Comparison of ENCODE assay signal across 14 cellular contexts in the genomic region with DNA sequence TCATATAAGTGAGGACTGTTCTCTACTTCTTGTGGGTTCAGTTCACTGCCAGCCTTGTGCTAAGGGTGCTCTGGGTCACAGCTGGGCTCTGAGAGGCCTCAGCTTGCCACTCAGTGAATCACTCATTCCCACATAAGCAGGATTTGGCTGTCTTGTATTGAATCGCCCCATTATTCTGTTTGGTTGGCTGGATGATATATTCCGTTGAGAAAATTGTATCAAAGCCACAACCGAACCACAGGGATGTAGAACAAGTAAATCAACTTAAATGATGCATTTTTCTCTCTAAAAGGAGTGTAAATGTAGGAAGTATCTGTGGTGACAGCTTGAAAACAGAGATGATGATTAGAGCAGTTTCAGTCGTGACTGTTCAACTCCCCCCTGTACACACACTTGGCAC. TPM values are rescaled to one million over a fixed set of nuclear protein-coding genes. Genes with fewer than 3 reads are reported as not detected.
DNase-seq lines count a peak whose midpoint lies in the region; ATAC-seq and TF ChIP-seq lines count a peak whose summit lies in the region.
"Had no signal": no experiment of that assay in that cellular context is flagged by ENCODE, and none has a peak within 500 bp of the region (broad histone marks: within the 10 kb centered on the region; RNA-seq: fewer than 3 reads in every experiment).

No MANE protein-coding gene starts in this region.

- no peak for TF ChIP-seq EP300 in suprapubic skin (IDR thresholded peaks at IDR 0.05)

- DNase-seq in left cardiac atrium (no peak), right atrium auricular region (ENCODE audit: low spot score) (no peak), foreskin fibroblast (peak; percentile 34 to 67), suprapubic skin (ENCODE audit: low spot score in 2 of 2) (no peak), Caco-2 (no peak), NCI-H526 (lab: John Stamatoyannopoulos, UW) (no peak)
- DNase-seq in activated CD4-positive, alpha-beta memory T cell treated with anti-CD3 and anti-CD28 coated beads for 36 hours: peak; percentile 60
- DNase-seq: activated CD8-positive, alpha-beta memory T cell treated with anti-CD3 and anti-CD28 coated beads, Interleukin-2, amount 50 U/mL, for 48 hours; kidney glomerular epithelial cell; NCI-H1436 treated with DMSO at 0.1 percent for 48 hours; stomach had no signal

- CTCF ChIA-PET in activated CD4-positive, alpha-beta memory T cell treated with anti-CD3 and anti-CD28 coated beads for 36 hours (lab: Charles Lee): interaction anchor here (0.8 to 2.2 kb wide), 3 partner anchors 11 to 89 kb away, joined by 4 to 6 read pairs (median 4); no protein-coding TSS in a partner anchor
- CTCF ChIA-PET in Caco-2 (lab: Charles Lee): no interaction called here

- H3K4me3 ChIP-seq in right atrium auricular region (no peak overlapping the region), foreskin fibroblast (ENCODE audit: low read depth in 1 of 2, low read length in 2 of 2) (no peak overlapping the region), suprapubic skin (no peak overlapping the region), Caco-2 (ENCODE audit: low read depth, low read length) (no peak overlapping the region)
- H3K4me3 ChIP-seq: BLaER1 treated with 17β-estradiol and CSF1 and Interleukin-3, amounts not matched to agents 10 nM and 100 nM; SK-N-MC; stomach had no signal

- H3K9me3 Mint-ChIP-seq in activated CD4-positive, alpha-beta memory T cell treated with anti-CD3 and anti-CD28 coated beads for 36 hours: peaks cover 3% of the 10 kb centered on the region
- no peaks in the 10 kb centered on the region for H3K9me3 Mint-ChIP-seq in Caco-2 (ENCODE audit: unreplicated experiment)

- ATAC-seq in left cardiac atrium (peak; percentile 41 to 65), GM18909 (IDR thresholded peaks at IDR 0.05; ENCODE audit: poor library complexity, unreplicated experiment) (no peak)

- POLR2A ChIA-PET in activated CD4-positive, alpha-beta memory T cell treated with anti-CD3 and anti-CD28 coated beads for 36 hours (lab: Charles Lee): interaction anchor here (1.0 to 2.4 kb wide), 4 partner anchors 21 to 39 kb away, joined by 3 to 15 read pairs (median 5); no protein-coding TSS in a partner anchor
- POLR2A ChIA-PET in Caco-2 (lab: Charles Lee): no interaction called here

- peaks cover 7% of the 10 kb centered on the region for H3K36me3 Mint-ChIP-seq in activated CD4-positive, alpha-beta memory T cell treated with anti-CD3 and anti-CD28 coated beads for 36 hours
- no peaks in the 10 kb centered on the region for H3K36me3 Mint-ChIP-seq in Caco-2 (ENCODE audit: insufficient read depth, unreplicated experiment)

- no peak for TF ChIP-seq CTCF in right atrium auricular region (IDR thresholded peaks at IDR 0.05)
- no peak for TF ChIP-seq CTCF in foreskin fibroblast (IDR thresholded peaks at IDR 0.05; ENCODE audit: low read depth, low read length)
- no peak for TF ChIP-seq CTCF in suprapubic skin (IDR thresholded peaks at IDR 0.05)
- TF ChIP-seq CTCF in Caco-2 (IDR thresholded peaks at IDR 0.05; ENCODE audit: insufficient read depth in 1 of 2, low read depth in 1 of 2, low read length in 1 of 2, severe bottlenecking in 1 of 2, unreplicated experiment in 1 of 2): no peak

- no peak for TF ChIP-seq POLR2A in suprapubic skin (IDR thresholded peaks at IDR 0.05)

- no peaks in the 10 kb centered on the region for H3K27me3 Mint-ChIP-seq in activated CD4-positive, alpha-beta memory T cell treated with anti-CD3 and anti-CD28 coated beads for 36 hours
- H3K27me3 Mint-ChIP-seq in Caco-2 (ENCODE audit: insufficient read depth, unreplicated experiment): no peaks in the 10 kb centered on the region

- H3K27ac ChIP-seq in right atrium auricular region (peak overlapping the region in 1 of 2 donors; percentile 15), suprapubic skin (peak overlapping the region; percentile 28)
- H3K27ac ChIP-seq: BLaER1 treated with 17β-estradiol and CSF1 and Interleukin-3, amounts not matched to agents 10 nM and 100 nM; SK-N-MC; stomach had no signal

- peaks cover 0 to 9% of the 10 kb centered on the region in 2 donors for H3K4me1 ChIP-seq in right atrium auricular region
- H3K4me1 ChIP-seq in suprapubic skin: peaks cover 37% of the 10 kb centered on the region
- peaks cover 8% of the 10 kb centered on the region; the same call in 1 of the 2 replicates for H3K4me1 ChIP-seq in Caco-2

- intact Hi-C loops in left cardiac atrium (cut with DNase I) (no loop called here), Caco-2 (cut with micrococcal nuclease; ENCODE audit: unreplicated experiment) (loop anchor here (5.0 to 10.0 kb wide), 2 partner anchors 37 to 61 kb away; no protein-coding TSS in a partner anchor)
- intact Hi-C loops in activated CD4-positive, alpha-beta memory T cell treated with anti-CD3 and anti-CD28 coated beads for 36 hours (cut with micrococcal nuclease): loop anchor here (1.0 to 2.0 kb wide), 3 partner anchors 35 to 225 kb away; no protein-coding TSS in a partner anchor

- H3K4me1 Mint-ChIP-seq in activated CD4-positive, alpha-beta memory T cell treated with anti-CD3 and anti-CD28 coated beads for 36 hours (ENCODE audit: low read depth): peaks cover 80% of the 10 kb centered on the region
- H3K4me1 Mint-ChIP-seq in Caco-2 (ENCODE audit: low read depth, unreplicated experiment): peaks cover 13% of the 10 kb centered on the region

- BruUV-seq in Caco-2 (replicated peaks; lab: Mats Ljungman, UMichigan): no TSS peak

- no peaks in the 10 kb centered on the region for H3K36me3 ChIP-seq in right atrium auricular region
- no peaks in the 10 kb centered on the region for H3K36me3 ChIP-seq in suprapubic skin
- H3K36me3 ChIP-seq in Caco-2 (ENCODE audit: control insufficient read depth, insufficient read depth, low read length): no peaks in the 10 kb centered on the region
- H3K36me3 ChIP-seq: stomach had no signal

- H3K9me3 ChIP-seq in right atrium auricular region (no peaks in the 10 kb centered on the region), suprapubic skin (no peaks in the 10 kb centered on the region), Caco-2 (no peaks in the 10 kb centered on the region)
- H3K9me3 ChIP-seq: stomach had no signal

- no peak overlapping the region for H3K4me3 Mint-ChIP-seq in activated CD4-positive, alpha-beta memory T cell treated with anti-CD3 and anti-CD28 coated beads for 36 hours
- H3K4me3 Mint-ChIP-seq in Caco-2 (ENCODE audit: unreplicated experiment): no peak overlapping the region

- peak overlapping the region; percentile 20 for H3K27ac Mint-ChIP-seq in activated CD4-positive, alpha-beta memory T cell treated with anti-CD3 and anti-CD28 coated beads for 36 hours
- no peak overlapping the region for H3K27ac Mint-ChIP-seq in Caco-2 (ENCODE audit: unreplicated experiment)

- H3K27me3 ChIP-seq in right atrium auricular region: no peaks in the 10 kb centered on the region
- no peaks in the 10 kb centered on the region for H3K27me3 ChIP-seq in suprapubic skin
- no peaks in the 10 kb centered on the region for H3K27me3 ChIP-seq in Caco-2 (replicated peaks; ENCODE audit: control insufficient read depth, insufficient read depth, low read length)
- H3K27me3 ChIP-seq: BLaER1 treated with 17β-estradiol and CSF1 and Interleukin-3, amounts not matched to agents 10 nM and 100 nM; stomach had no signal

- WGBS in suprapubic skin: 30% methylated on average over 4 of the region's 4 CpGs

RNA-seq across cellular contexts. Expression of gene TTC39C, which starts 39.6 kb away (rescaled TPM):
- 1 to 10 TPM; 7.6 to 8.9 TPM for total RNA-seq in left cardiac atrium
- total RNA-seq in right atrium auricular region: 10 to 100 TPM in 1 of 2 donors, 1 to 10 TPM in 1; 4.2 to 10.3 TPM
- 10 to 100 TPM; 48.9 to 49.0 TPM for total RNA-seq in activated CD4-positive, alpha-beta memory T cell treated with anti-CD3 and anti-CD28 coated beads for 36 hours
- 100 to 1,000 TPM in 1 of 4 donors, 10 to 100 TPM in 3; 74.9 to 126 (median 86.5) TPM for total RNA-seq in suprapubic skin
- 9.1 and 9.3 TPM in 2 replicates for total RNA-seq in Caco-2 (2022)

Comparison
In these comparisons a context has a peak if more than half of its experiments do, and no peak if none do; other contexts are left out.
1. DNase-seq: peak in activated CD4-positive, alpha-beta memory T cell treated with anti-CD3 and anti-CD28 coated beads for 36 hours (single experiment) and foreskin fibroblast (2 of 2); none in left cardiac atrium (single experiment), right atrium auricular region (single experiment), suprapubic skin (0 of 2), Caco-2 (0 of 2) and NCI-H526 (0 of 2).
2. intact Hi-C loops: an anchor here in activated CD4-positive, alpha-beta memory T cell treated with anti-CD3 and anti-CD28 coated beads for 36 hours (1.0 to 2.0 kb wide) and Caco-2 (5.0 to 10.0 kb wide); none called in left cardiac atrium.